In the genomic region with DNA sequence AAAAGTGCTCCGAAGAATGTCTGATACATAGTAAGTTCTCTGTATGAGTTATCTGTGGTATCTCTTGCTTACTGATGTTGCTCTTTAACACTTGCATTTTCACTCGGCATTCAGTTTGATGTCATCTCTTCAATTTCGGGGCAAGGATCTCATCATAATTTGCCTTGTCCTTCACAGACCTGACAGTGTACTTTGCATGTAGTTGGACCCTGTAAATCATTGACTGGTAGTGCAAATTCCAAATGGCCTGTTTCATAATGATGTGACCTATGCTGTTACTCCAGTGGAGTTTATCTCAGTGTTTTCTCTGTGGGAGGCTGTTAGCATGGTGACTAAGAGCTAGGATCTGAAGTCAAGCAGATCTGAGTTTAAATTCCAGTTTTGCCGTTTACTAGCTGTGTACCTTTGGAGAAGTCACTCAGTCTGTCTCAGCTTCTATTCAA, we compare ENCODE assay signal across 9 cellular contexts. TPM values are rescaled to one million over a fixed set of nuclear protein-coding genes. Genes with fewer than 3 reads are reported as not detected.
DNase-seq lines count a peak whose midpoint lies in the region; ATAC-seq and TF ChIP-seq lines count a peak whose summit lies in the region.
"Had no signal": no experiment of that assay in that cellular context is flagged by ENCODE, and none has a peak within 500 bp of the region (broad histone marks: within the 10 kb centered on the region; RNA-seq: fewer than 3 reads in every experiment).

No MANE protein-coding gene starts in this region.

- H3K27ac ChIP-seq in liver (ENCODE audit: low read depth in 1 of 2, low read length in 2 of 2): peak overlapping the region; percentile 24 to 82

- intact Hi-C loops in Caco-2 (cut with micrococcal nuclease; ENCODE audit: unreplicated experiment): loop anchor here (1.0 kb wide), 4 partner anchors 29 to 79 kb away; a partner anchor contains a TSS

- no peaks in the 10 kb centered on the region for H3K36me3 ChIP-seq in Caco-2 (ENCODE audit: control insufficient read depth, insufficient read depth, low read length)
- no peaks in the 10 kb centered on the region for H3K36me3 ChIP-seq in liver (ENCODE audit: control insufficient read depth in 4 of 4, insufficient read depth in 3 of 4, low read depth in 1 of 4, low read length in 3 of 4)
- H3K36me3 ChIP-seq in H7 (replicated peaks; ENCODE audit: control insufficient read depth, insufficient read depth, low read length): no peaks in the 10 kb centered on the region

- H3K27me3 ChIP-seq in Caco-2 (replicated peaks; ENCODE audit: control insufficient read depth, insufficient read depth, low read length) (no peaks in the 10 kb centered on the region), liver (ENCODE audit: control insufficient read depth in 4 of 4, insufficient read depth in 4 of 4, low read length in 3 of 4) (no peaks in the 10 kb centered on the region), H7 (ENCODE audit: control insufficient read depth, insufficient read depth, low read length) (no peaks in the 10 kb centered on the region)

- TF ChIP-seq CTCF in Caco-2 (IDR thresholded peaks at IDR 0.05; ENCODE audit: insufficient read depth in 1 of 2, low read depth in 1 of 2, low read length in 1 of 2, severe bottlenecking in 1 of 2, unreplicated experiment in 1 of 2) (no peak), liver (IDR thresholded peaks at IDR 0.05; ENCODE audit: low read depth, low read length, missing input control) (no peak)

- H3K4me3 ChIP-seq in Caco-2 (ENCODE audit: low read depth, low read length): no peak overlapping the region
- H3K4me3 ChIP-seq in liver (ENCODE audit: low read depth in 1 of 3, low read length in 3 of 3): no peak overlapping the region
- H3K4me3 ChIP-seq in H7 (ENCODE audit: insufficient read depth, low read depth, low read length): no peak overlapping the region

- no TSS peak for BruUV-seq in Caco-2 (replicated peaks; lab: Mats Ljungman, UMichigan)

- peak overlapping the region; percentile 90 for H3K27ac Mint-ChIP-seq in Caco-2 (ENCODE audit: unreplicated experiment)
- H3K27ac Mint-ChIP-seq in T-helper 2 cell treated with Interferon-gamma antibody and Interleukin-4, amounts not matched to agents 5 μg/mL and 100 μg/mL, for 36 hours: peak overlapping the region; percentile 39

- POLR2A ChIA-PET in Caco-2 (lab: Charles Lee): interaction anchor here (0.6 to 2.0 kb wide), 3 partner anchors 28 to 41 kb away, joined by 4 to 12 read pairs (median 5); no protein-coding TSS in a partner anchor

- H3K9me3 ChIP-seq in Caco-2 (no peaks in the 10 kb centered on the region; the same call in 1 of the 2 replicates), liver (ENCODE audit: control insufficient read depth in 4 of 4, low read length in 3 of 4) (no peaks in the 10 kb centered on the region)

- CTCF ChIA-PET in Caco-2 (lab: Charles Lee): interaction anchor here (0.7 to 1.5 kb wide), 3 partner anchors 41 to 358 kb away, joined by 3 to 6 read pairs (median 5); no protein-coding TSS in a partner anchor

- WGBS in liver: 18% methylated on average over 4 of the region's 4 CpGs

- peaks cover 66% of the 10 kb centered on the region for H3K4me1 ChIP-seq in Caco-2
- peaks cover 10 to 50% (median 37%) of the 10 kb centered on the region in 4 donors for H3K4me1 ChIP-seq in liver (ENCODE audit: control insufficient read depth in 4 of 4, insufficient read depth in 4 of 4, low read length in 3 of 4)

- TF ChIP-seq RAD21 in liver (IDR thresholded peaks at IDR 0.05): peak; percentile 60 to 69

- DNase-seq in Caco-2 (peak; percentile 81 to 82), iPS-NIHi7 (ENCODE audit: extremely low spot score) (no peak), H4 (ENCODE audit: low spot score) (no peak), islet precursor cell (no peak), H7 (no peak)
- peak; percentile 65 for DNase-seq in T-helper 2 cell treated with Interferon-gamma antibody and Interleukin-4, amounts not matched to agents 5 μg/mL and 100 μg/mL, for 36 hours (ENCODE audit: low spot score)
- DNase-seq: stimulated activated CD4-positive, alpha-beta T cell treated with anti-CD3 and anti-CD28 coated beads, Interleukin-4, amount 100 ng/mL, for 24 hours had no signal

- peak overlapping the region in 1 of 2 donors; percentile 36 for H3K9ac ChIP-seq in liver (ENCODE audit: low read depth in 1 of 2, low read length in 2 of 2)

- H3K36me3 Mint-ChIP-seq in Caco-2 (ENCODE audit: insufficient read depth, unreplicated experiment): no peaks in the 10 kb centered on the region
- no peaks in the 10 kb centered on the region for H3K36me3 Mint-ChIP-seq in T-helper 2 cell treated with Interferon-gamma antibody and Interleukin-4, amounts not matched to agents 5 μg/mL and 100 μg/mL, for 36 hours (ENCODE audit: low read depth)

- ATAC-seq in GM21529 (IDR thresholded peaks at IDR 0.05; ENCODE audit: unreplicated experiment): peak; percentile 73

- H3K27me3 Mint-ChIP-seq in Caco-2 (ENCODE audit: insufficient read depth, unreplicated experiment): no peaks in the 10 kb centered on the region
- peaks cover 2% of the 10 kb centered on the region for H3K27me3 Mint-ChIP-seq in T-helper 2 cell treated with Interferon-gamma antibody and Interleukin-4, amounts not matched to agents 5 μg/mL and 100 μg/mL, for 36 hours (ENCODE audit: low read depth)

- H3K4me1 Mint-ChIP-seq in Caco-2 (ENCODE audit: low read depth, unreplicated experiment): peaks cover 20% of the 10 kb centered on the region
- H3K4me1 Mint-ChIP-seq in T-helper 2 cell treated with Interferon-gamma antibody and Interleukin-4, amounts not matched to agents 5 μg/mL and 100 μg/mL, for 36 hours (ENCODE audit: low read depth): peaks cover 28% of the 10 kb centered on the region

- peaks cover 3% of the 10 kb centered on the region for H3K9me3 Mint-ChIP-seq in Caco-2 (ENCODE audit: unreplicated experiment)
- H3K9me3 Mint-ChIP-seq in T-helper 2 cell treated with Interferon-gamma antibody and Interleukin-4, amounts not matched to agents 5 μg/mL and 100 μg/mL, for 36 hours: peaks cover 6% of the 10 kb centered on the region

- peak overlapping the region; percentile 63 for H3K4me3 Mint-ChIP-seq in Caco-2 (ENCODE audit: unreplicated experiment)
- peak overlapping the region; percentile 47 for H3K4me3 Mint-ChIP-seq in T-helper 2 cell treated with Interferon-gamma antibody and Interleukin-4, amounts not matched to agents 5 μg/mL and 100 μg/mL, for 36 hours

TF ChIP-seq in liver, 16 proteins besides CTCF, POLR2A, EP300 and RAD21 (continues in another document):
- TF ChIP-seq, protein P1, sequence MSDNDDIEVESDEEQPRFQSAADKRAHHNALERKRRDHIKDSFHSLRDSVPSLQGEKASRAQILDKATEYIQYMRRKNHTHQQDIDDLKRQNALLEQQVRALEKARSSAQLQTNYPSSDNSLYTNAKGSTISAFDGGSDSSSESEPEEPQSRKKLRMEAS (IDR thresholded peaks at IDR 0.05): peak; percentile 85
- TF ChIP-seq FOXA1 (IDR thresholded peaks at IDR 0.05) (peak; percentile 82), JUND (IDR thresholded peaks at IDR 0.05) (peak; percentile 86 to 97), EGR1 (IDR thresholded peaks at IDR 0.05; ENCODE audit: low read depth in 2 of 2) (peak in 1 of 2 donors; percentile 27), SP1 (IDR thresholded peaks at IDR 0.05) (peak; percentile 99), HNF4A (conservative IDR thresholded peaks at IDR 0.05) (peak; percentile 98), FOXA2 (IDR thresholded peaks at IDR 0.05) (peak; percentile 83), GABPA (IDR thresholded peaks at IDR 0.05 in 1 of 2, conservative IDR thresholded peaks at IDR 0.05 in 1 of 2) (peak in 1 of 2 donors; percentile 47), RXRA (IDR thresholded peaks at IDR 0.05) (peak; percentile 92 to 98)
- TF ChIP-seq, protein P2, sequence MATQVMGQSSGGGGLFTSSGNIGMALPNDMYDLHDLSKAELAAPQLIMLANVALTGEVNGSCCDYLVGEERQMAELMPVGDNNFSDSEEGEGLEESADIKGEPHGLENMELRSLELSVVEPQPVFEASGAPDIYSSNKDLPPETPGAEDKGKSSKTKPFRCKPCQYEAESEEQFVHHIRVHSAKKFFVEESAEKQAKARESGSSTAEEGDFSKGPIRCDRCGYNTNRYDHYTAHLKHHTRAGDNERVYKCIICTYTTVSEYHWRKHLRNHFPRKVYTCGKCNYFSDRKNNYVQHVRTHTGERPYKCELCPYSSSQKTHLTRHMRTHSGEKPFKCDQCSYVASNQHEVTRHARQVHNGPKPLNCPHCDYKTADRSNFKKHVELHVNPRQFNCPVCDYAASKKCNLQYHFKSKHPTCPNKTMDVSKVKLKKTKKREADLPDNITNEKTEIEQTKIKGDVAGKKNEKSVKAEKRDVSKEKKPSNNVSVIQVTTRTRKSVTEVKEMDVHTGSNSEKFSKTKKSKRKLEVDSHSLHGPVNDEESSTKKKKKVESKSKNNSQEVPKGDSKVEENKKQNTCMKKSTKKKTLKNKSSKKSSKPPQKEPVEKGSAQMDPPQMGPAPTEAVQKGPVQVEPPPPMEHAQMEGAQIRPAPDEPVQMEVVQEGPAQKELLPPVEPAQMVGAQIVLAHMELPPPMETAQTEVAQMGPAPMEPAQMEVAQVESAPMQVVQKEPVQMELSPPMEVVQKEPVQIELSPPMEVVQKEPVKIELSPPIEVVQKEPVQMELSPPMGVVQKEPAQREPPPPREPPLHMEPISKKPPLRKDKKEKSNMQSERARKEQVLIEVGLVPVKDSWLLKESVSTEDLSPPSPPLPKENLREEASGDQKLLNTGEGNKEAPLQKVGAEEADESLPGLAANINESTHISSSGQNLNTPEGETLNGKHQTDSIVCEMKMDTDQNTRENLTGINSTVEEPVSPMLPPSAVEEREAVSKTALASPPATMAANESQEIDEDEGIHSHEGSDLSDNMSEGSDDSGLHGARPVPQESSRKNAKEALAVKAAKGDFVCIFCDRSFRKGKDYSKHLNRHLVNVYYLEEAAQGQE (IDR thresholded peaks at IDR 0.05): peak; percentile 84
- TF ChIP-seq, protein P3, sequence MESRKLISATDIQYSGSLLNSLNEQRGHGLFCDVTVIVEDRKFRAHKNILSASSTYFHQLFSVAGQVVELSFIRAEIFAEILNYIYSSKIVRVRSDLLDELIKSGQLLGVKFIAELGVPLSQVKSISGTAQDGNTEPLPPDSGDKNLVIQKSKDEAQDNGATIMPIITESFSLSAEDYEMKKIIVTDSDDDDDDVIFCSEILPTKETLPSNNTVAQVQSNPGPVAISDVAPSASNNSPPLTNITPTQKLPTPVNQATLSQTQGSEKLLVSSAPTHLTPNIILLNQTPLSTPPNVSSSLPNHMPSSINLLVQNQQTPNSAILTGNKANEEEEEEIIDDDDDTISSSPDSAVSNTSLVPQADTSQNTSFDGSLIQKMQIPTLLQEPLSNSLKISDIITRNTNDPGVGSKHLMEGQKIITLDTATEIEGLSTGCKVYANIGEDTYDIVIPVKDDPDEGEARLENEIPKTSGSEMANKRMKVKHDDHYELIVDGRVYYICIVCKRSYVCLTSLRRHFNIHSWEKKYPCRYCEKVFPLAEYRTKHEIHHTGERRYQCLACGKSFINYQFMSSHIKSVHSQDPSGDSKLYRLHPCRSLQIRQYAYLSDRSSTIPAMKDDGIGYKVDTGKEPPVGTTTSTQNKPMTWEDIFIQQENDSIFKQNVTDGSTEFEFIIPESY (IDR thresholded peaks at IDR 0.05): peak; percentile 78

RNA-seq across cellular contexts. Expression of a gene that starts 34.2 kb away (rescaled TPM):
- 93.4 and 94.4 TPM in 2 replicates for total RNA-seq in Caco-2 (2022)
- 100 to 1,000 TPM in 1 of 2 donors, 10 to 100 TPM in 1; 71.6 to 133 TPM for total RNA-seq in liver
- 10 to 100 TPM; 49.2 to 53.4 TPM for polyA plus RNA-seq in liver
- 35.7 and 45.1 TPM in 2 replicates for total RNA-seq in H4 (2014; rRNA removed; shearing (Covaris generic))
- 32.1 and 34.5 TPM in 2 replicates for total RNA-seq in H7 (2014; rRNA removed; shearing (Covaris generic))

Comparison
In these comparisons a context has a peak if more than half of its experiments do, and no peak if none do; other contexts are left out.
1. DNase-seq: peak in Caco-2 (2 of 2) and T-helper 2 cell treated with Interferon-gamma antibody and Interleukin-4, amounts not matched to agents 5 μg/mL and 100 μg/mL, for 36 hours (single experiment); none in iPS-NIHi7 (single experiment), H4 (single experiment), islet precursor cell (single experiment) and H7 (single experiment).